Comparison of ENCODE assay signal across 8 cellular contexts in genomic region chr6:31546962-31547726, GRCh38.
A peak's percentile ranks its signal among the peaks of the same experiment; 100 is the strongest.
DNase-seq lines count a peak whose midpoint lies in the region; ATAC-seq and TF ChIP-seq lines count a peak whose summit lies in the region.

NFKBIL1 (plus strand) TSS chr6:31547608; CDS start chr6:31547695, 87 bp downstream.

- peak within 1 kb of the TSS; percentile 64 for H3K4me3 ChIP-seq in AG04449 (ENCODE audit: low read depth, low read length)

- DNase-seq in AG04449 (ENCODE audit: low read depth, low spot score) = peak; percentile 85
- DNase-seq in NCI-H524 treated with DMSO at 0.1 percent for 48 hours (lab: John Stamatoyannopoulos, UW) = peak; percentile 94
- peak; percentile 95 for DNase-seq in activated CD4-positive, alpha-beta T cell treated with anti-CD3 and anti-CD28 coated beads for 48 hours
- DNase-seq in kidney tubule cell (ENCODE audit: low spot score) = peak; percentile 97
- DNase-seq in stimulated activated CD4-positive, alpha-beta T cell treated with anti-CD3 and anti-CD28 coated beads, Interleukin-1b, Interleukin-23, amount 100 ng/mL, for 1 hour (ENCODE audit: low read depth in 2 of 2) = peak; percentile 71 to 78

- H3K27ac ChIP-seq in cingulate gyrus (ENCODE audit: low read depth, low read length) = peak within 1 kb of the TSS; percentile 83

- TF ChIP-seq CTCF in AG04449 (IDR thresholded peaks at IDR 0.05; ENCODE audit: insufficient read depth, low read length, missing control alignments) = no peak

- CTCF ChIA-PET in AG04449 (lab: Yijun Ruan, JAX) = interaction anchor here (0.8 to 38.4 kb wide), 14 partner anchors 9 to 405 kb away, joined by 3 to 1569 read pairs (median 4); partner anchors contain the start of genes GPANK1, LST1, LTB and MICB

- ATAC-seq in GM19023 (IDR thresholded peaks at IDR 0.05; ENCODE audit: unreplicated experiment) = peak; percentile 72
- ATAC-seq in HG03442 (IDR thresholded peaks at IDR 0.05; ENCODE audit: unreplicated experiment) = peak; percentile 67

- POLR2A ChIA-PET in AG04449 (lab: Yijun Ruan, JAX) = interaction anchor here (0.5 to 1.6 kb wide), 8 partner anchors 12 to 289 kb away, joined by 3 to 6 read pairs (median 4); partner anchors contain the start of gene HSPA1B

Comparison
In these comparisons a context has a peak if more than half of its experiments do, and no peak if none do; other contexts are left out.
1. Peak in every context shown above with its lines: DNase-seq, ATAC-seq, H3K4me3 ChIP-seq and H3K27ac ChIP-seq.